1 cellular context compared by ENCODE assay signal in genomic region chr15:88376574-88377174, GRCh38.
TF ChIP-seq lines count a peak whose summit lies in the region.

No MANE protein-coding gene starts in this region.

TF ChIP-seq in IMR-90, 13 proteins besides CTCF, POLR2A, EP300 and RAD21:
- TF ChIP-seq MAZ (IDR thresholded peaks at IDR 0.05; ENCODE audit: borderline replicate concordance, low read depth, low read length) (no peak), CEBPB (IDR thresholded peaks at IDR 0.05; ENCODE audit: low read depth, low read length) (peak; percentile 26; the same call in 1 of the 2 replicates)
